In genomic region chr1:153670859-153671622, GRCh38 we compare ENCODE assay signal across 1 cellular context.
TF ChIP-seq lines count a peak whose summit lies in the region.

TSS of gene ILF2 (minus strand) at chr1:153670993. CDS start at chr1:153670922, 71 bp downstream.

TF ChIP-seq in HepG2, 621 proteins besides CTCF, POLR2A, EP300 and RAD21 (continued from another document and continues in another):
- no peak for TF ChIP-seq DMTF1 (CRISPR knock-in tag; IDR thresholded peaks at IDR 0.05)
- no peak for TF ChIP-seq CHD2 (IDR thresholded peaks at IDR 0.05; ENCODE audit: low read depth, low read length)
- TF ChIP-seq KLF16 (CRISPR knock-in tag; IDR thresholded peaks at IDR 0.05), result peak in 1 of 2 experiments; percentile 38; a peak in 1 of 4 replicates
- TF ChIP-seq MAX (IDR thresholded peaks at IDR 0.05), result peak; percentile 81
- TF ChIP-seq NFIB (CRISPR knock-in tag; IDR thresholded peaks at IDR 0.05; ENCODE audit: borderline replicate concordance), result no peak
- no peak; the same call in 1 of the 2 replicates for TF ChIP-seq RNF2 (conservative IDR thresholded peaks at IDR 0.05; ENCODE audit: low read depth)
- no peak for TF ChIP-seq ZNF549 (CRISPR knock-in tag; IDR thresholded peaks at IDR 0.05)
- TF ChIP-seq ZEB1 (IDR thresholded peaks at IDR 0.05; ENCODE audit: insufficient replicate concordance, low read depth), result no peak
- no peak for TF ChIP-seq ZNF160 (CRISPR knock-in tag; IDR thresholded peaks at IDR 0.05)
- no peak for TF ChIP-seq TERF1 (CRISPR knock-in tag; IDR thresholded peaks at IDR 0.05)
- no peak for TF ChIP-seq ZNF589 (CRISPR knock-in tag; conservative IDR thresholded peaks at IDR 0.05)
- TF ChIP-seq ZHX1 (CRISPR knock-in tag; IDR thresholded peaks at IDR 0.05; ENCODE audit: low read depth), result no peak
- TF ChIP-seq STAT5B (CRISPR knock-in tag; IDR thresholded peaks at IDR 0.05), result no peak
- no peak for TF ChIP-seq ZNF660 (CRISPR knock-in tag; IDR thresholded peaks at IDR 0.05; ENCODE audit: borderline replicate concordance, low read depth)
- 0 out of 2 replicates have a peak, but pooled peaks have one; percentile 20 for TF ChIP-seq GMEB2 (CRISPR knock-in tag; IDR thresholded peaks at IDR 0.05; ENCODE audit: low read depth)
- TF ChIP-seq ZNF274 (CRISPR knock-in tag; IDR thresholded peaks at IDR 0.05), result no peak; the same call in 1 of the 2 replicates
- TF ChIP-seq MTERF4 (CRISPR knock-in tag; IDR thresholded peaks at IDR 0.05), result no peak
- no peak for TF ChIP-seq ZNF557 (CRISPR knock-in tag; IDR thresholded peaks at IDR 0.05)
- peak; percentile 87 for TF ChIP-seq THAP11 (CRISPR knock-in tag; IDR thresholded peaks at IDR 0.05)
- no peak for TF ChIP-seq ZNF512 (CRISPR knock-in tag; IDR thresholded peaks at IDR 0.05)
- no peak for TF ChIP-seq GTF2F1 (IDR thresholded peaks at IDR 0.05; ENCODE audit: low read length)
- no peak for TF ChIP-seq ZNF280D (CRISPR knock-in tag; IDR thresholded peaks at IDR 0.05)
- no peak for TF ChIP-seq LBX2 (CRISPR knock-in tag; IDR thresholded peaks at IDR 0.05; ENCODE audit: borderline replicate concordance)
- no peak for TF ChIP-seq ZBTB8A (CRISPR knock-in tag; IDR thresholded peaks at IDR 0.05; ENCODE audit: borderline replicate concordance, low read depth)
- no peak for TF ChIP-seq NFE2 (CRISPR knock-in tag; IDR thresholded peaks at IDR 0.05)
- no peak for TF ChIP-seq TSC22D2 (CRISPR knock-in tag; IDR thresholded peaks at IDR 0.05; ENCODE audit: borderline replicate concordance)
- no peak for TF ChIP-seq HMG20B (CRISPR knock-in tag; conservative IDR thresholded peaks at IDR 0.05)
- TF ChIP-seq TOPORS (CRISPR knock-in tag; IDR thresholded peaks at IDR 0.05), result no peak; the same call in 1 of the 2 replicates
- TF ChIP-seq ZNF414 (CRISPR knock-in tag; IDR thresholded peaks at IDR 0.05), result peak; percentile 21; the same call in 1 of the 2 replicates
- no peak for TF ChIP-seq RARG (CRISPR knock-in tag; IDR thresholded peaks at IDR 0.05; ENCODE audit: low read depth)
- no peak; the same call in 1 of the 2 replicates for TF ChIP-seq AHDC1 (CRISPR knock-in tag; IDR thresholded peaks at IDR 0.05; ENCODE audit: borderline replicate concordance)
- TF ChIP-seq YEATS4 (CRISPR knock-in tag; IDR thresholded peaks at IDR 0.05; ENCODE audit: borderline replicate concordance), result peak; percentile 86
- TF ChIP-seq CHCHD3 (CRISPR knock-in tag; IDR thresholded peaks at IDR 0.05), result no peak
- no peak for TF ChIP-seq ZNF776 (CRISPR knock-in tag; IDR thresholded peaks at IDR 0.05)
- no peak for TF ChIP-seq KLF9 (CRISPR knock-in tag; IDR thresholded peaks at IDR 0.05; ENCODE audit: low read depth)
